Comparison of ENCODE assay signal across 29 cellular contexts in genomic region chr12:51507188-51507587, GRCh38.
"Had no signal": no experiment of that assay in that cellular context is flagged by ENCODE, and none has a peak within 500 bp of the region (broad histone marks: within the 10 kb centered on the region; RNA-seq: fewer than 3 reads in every experiment).

No MANE protein-coding gene starts in this region.

- DNase-seq: left colon; left lung; lower lobe of right lung; mammary epithelial cell; mesenchymal stem cell; naive B cell; natural killer cell; nephron progenitor cell; occipital lobe; psoas muscle; right lobe of liver; stimulated activated CD4-positive, alpha-beta T cell treated with anti-CD3 and anti-CD28 coated beads, Interleukin-12 subunit alpha, Interleukin-12 subunit beta, amount 100 ng/mL, for 4 hours; stimulated activated CD4-positive, alpha-beta T cell treated with anti-CD3 and anti-CD28 coated beads, Interleukin-15, amount 100 ng/mL, for 24 hours; stimulated activated CD4-positive, alpha-beta T cell treated with anti-CD3 and anti-CD28 coated beads, Interleukin-2, amount 100 ng/mL, for 24 hours; stimulated activated CD4-positive, alpha-beta T cell treated with anti-CD3 and anti-CD28 coated beads, Interleukin-4, amount 100 ng/mL, for 1 hour; stimulated activated naive B cell treated with anti-CD40 and anti-IgM and Interleukin-4, amounts not matched to agents 10 μg/mL and 1 μg/mL and 100 μg/mL, for 72 hours; stimulated activated naive CD8-positive, alpha-beta T cell treated with anti-CD3 and anti-CD28 coated beads, Interleukin-15, Interleukin-2, amounts not matched to agents 100 U/mL and 50 U/mL, for 24 hours; stomach; thyroid gland; transverse colon; upper lobe of left lung had no signal

- ATAC-seq: left colon; left lung; lower lobe of right lung; natural killer cell; psoas muscle; right lobe of liver; stimulated activated naive B cell treated with anti-CD40 and anti-IgM and Interleukin-4, amounts not matched to agents 10 μg/mL and 1 μg/mL and 100 μg/mL, for 72 hours; stimulated activated naive CD8-positive, alpha-beta T cell treated with anti-CD3 and anti-CD28 coated beads, Interleukin-15, Interleukin-2, amounts not matched to agents 100 U/mL and 50 U/mL, for 24 hours had no signal

- H3K27ac ChIP-seq: hepatocyte, left lung, lower lobe of right lung, neural progenitor cell, neutrophil, parathyroid adenoma, psoas muscle, right atrium auricular region, right lobe of liver, skin epidermis, stomach, suprapubic skin, thyroid gland, transverse colon, upper lobe of left lung, vagina had no signal
